15 cellular contexts compared by ENCODE assay signal in the genomic region with DNA sequence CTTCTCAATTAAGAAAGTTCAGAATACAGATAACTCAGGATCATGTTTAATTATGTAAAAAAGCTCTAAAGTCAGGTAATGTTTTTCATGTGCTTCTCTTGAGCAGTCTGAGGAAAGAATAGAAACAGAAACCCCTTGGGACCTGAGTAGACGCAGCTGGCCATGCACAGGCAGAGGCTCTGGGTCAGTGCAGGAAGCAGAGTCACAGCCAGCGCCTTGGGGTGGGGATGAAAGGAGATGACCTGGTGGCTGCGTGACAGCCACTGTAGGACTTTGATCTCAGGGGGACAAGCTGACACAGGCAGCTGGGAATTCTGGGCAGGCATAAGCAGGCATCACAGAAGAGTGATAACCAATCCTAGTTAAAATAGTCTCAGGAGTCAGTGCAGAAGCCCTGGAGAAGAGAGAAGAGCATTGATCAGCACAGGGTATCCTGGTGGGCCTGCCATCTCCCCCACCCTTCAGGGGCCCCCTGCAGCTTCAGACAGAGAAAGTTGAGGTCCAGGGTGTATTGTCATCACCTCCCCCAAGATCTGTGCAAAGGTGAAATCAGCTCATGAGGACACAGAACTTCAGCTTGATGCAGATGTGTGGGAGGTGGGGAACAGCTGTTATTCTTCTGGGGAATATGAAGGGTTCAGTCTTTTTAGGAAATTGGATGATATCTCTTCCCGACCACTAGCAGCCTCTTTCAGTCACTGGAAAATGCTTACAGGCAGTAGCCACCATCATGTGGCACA. TPM values are rescaled to one million over a fixed set of nuclear protein-coding genes. Genes with fewer than 3 reads are reported as not detected.
A peak's percentile ranks its signal among the peaks of the same experiment; 100 is the strongest.
DNase-seq lines count a peak whose midpoint lies in the region; ATAC-seq, FAIRE-seq and TF ChIP-seq lines count a peak whose summit lies in the region.
"Had no signal": no experiment of that assay in that cellular context is flagged by ENCODE, and none has a peak within 500 bp of the region (broad histone marks: within the 10 kb centered on the region; RNA-seq: fewer than 3 reads in every experiment).

No MANE protein-coding gene starts in this region.

- in situ Hi-C loops in GM12878 (cut with MboI), result no loop called here

- H3K9me3 ChIP-seq in GM12878 (replicated peaks; ENCODE audit: control insufficient read depth, insufficient read depth, low read length), result peaks cover 2% of the 10 kb centered on the region; the same call in 1 of the 3 replicates

- H3K27me3 ChIP-seq in GM12878 (replicated peaks in 1 of 2; ENCODE audit: control insufficient read depth in 2 of 2, insufficient read depth in 2 of 2, low read length in 1 of 2), result no peaks in the 10 kb centered on the region

- SMC1A ChIA-PET in GM12878 (lab: Charles Lee; ENCODE audit: uncharacterized antibody, unreplicated experiment), result interaction anchor here (1.0 to 2.3 kb wide), 11 partner anchors 8 to 176 kb away, joined by 3 to 11 read pairs (median 5); a partner anchor contains a TSS

- TF ChIP-seq EP300 in GM12878 (IDR thresholded peaks at IDR 0.05; ENCODE audit: borderline replicate concordance in 1 of 2, control insufficient read depth in 1 of 2, low read depth in 2 of 2, low read length in 2 of 2), result no peak

- RAD21 ChIA-PET in GM12878 (lab: Charles Lee; ENCODE audit: unreplicated experiment), result interaction anchor here (1.1 to 1.9 kb wide), 5 partner anchors 22 to 72 kb away, joined by 3 to 13 read pairs (median 7); a partner anchor contains a TSS

- peaks cover 4 to 6% of the 10 kb centered on the region in 2 experiments; a peak in 3 of 4 replicates for H3K36me3 ChIP-seq in GM12878 (ENCODE audit: control insufficient read depth in 2 of 2, insufficient read depth in 2 of 2, low read length in 1 of 2)

- no peaks in the 10 kb centered on the region for H3K9me3 Mint-ChIP-seq in effector memory CD8-positive, alpha-beta T cell

- H3K4me1 ChIP-seq in GM12878 (ENCODE audit: control insufficient read depth, insufficient read depth, low read length), result no peaks in the 10 kb centered on the region; the same call in 1 of the 2 replicates

- H2AFZ ChIP-seq in GM12878 (ENCODE audit: control insufficient read depth, low read depth, low read length), result no peak overlapping the region

- no peak for FAIRE-seq in GM12878 (lab: Jason Lieb, UNC)
- FAIRE-seq: astrocyte had no signal

- TF ChIP-seq POLR2A in GM12878 (IDR thresholded peaks at IDR 0.05; ENCODE audit: low read depth, low read length), result peak; percentile 35; the same call in 1 of the 2 replicates

- H3K27ac ChIP-seq in GM12878 (ENCODE audit: control insufficient read depth, insufficient read depth), result peak overlapping the region; percentile 46; the same call in 1 of the 2 replicates

- H3K9ac ChIP-seq in GM12878 (ENCODE audit: control insufficient read depth, insufficient read depth, low read length), result no peak overlapping the region

- no peak for TF ChIP-seq RAD21 in GM12878 (IDR thresholded peaks at IDR 0.05; ENCODE audit: insufficient read depth, low read depth, low read length)

- peak overlapping the region in 1 of 2 donors; percentile 65 for H3K27ac Mint-ChIP-seq in effector memory CD8-positive, alpha-beta T cell

- DNase-seq in GM12865 (ENCODE audit: low read depth), result peak; percentile 63
- DNase-seq in GM12878 (ENCODE audit: low read depth, low spot score), result no peak
- DNase-seq in COLO829 (ENCODE audit: low spot score), result no peak
- DNase-seq in effector memory CD8-positive, alpha-beta T cell, result no peak
- no peak for DNase-seq in ureter (ENCODE audit: low spot score)
- DNase-seq in activated naive CD4-positive, alpha-beta T cell treated with anti-CD3 and anti-CD28 coated beads, Interleukin-2, amount 50 U/mL, for 16 hours, result no peak
- DNase-seq: activated T-cell treated with anti-CD3 and anti-CD28 coated beads, Interleukin-2, amount 50 U/mL, for 4 hours; C1 segment of cervical spinal cord; left ventricle myocardium superior; NCI-H1092; OCI-M1 had no signal

- ATAC-seq in GM21447 (IDR thresholded peaks at IDR 0.05; ENCODE audit: unreplicated experiment) (peak; percentile 68), HG03196 (IDR thresholded peaks at IDR 0.05; ENCODE audit: unreplicated experiment) (peak; percentile 69), GM12878 (peak; percentile 71)
- no peak for ATAC-seq in effector memory CD8-positive, alpha-beta T cell (replicated peaks)
- ATAC-seq: activated T-cell treated with anti-CD3 and anti-CD28 coated beads, Interleukin-2, amount 50 U/mL, for 4 hours; left ventricle myocardium superior had no signal

- POLR2A ChIA-PET in GM12878 (lab: Charles Lee), result interaction anchor here (0.6 to 11.5 kb wide), 7 partner anchors 13 to 224 kb away, joined by 3 to 168 read pairs (median 7); a partner anchor contains a TSS

- no peak overlapping the region for H3K4me3 ChIP-seq in GM12865 (ENCODE audit: low read depth, low read length)
- no peak overlapping the region for H3K4me3 ChIP-seq in GM12878

- TSS peak; percentile 48 for BruUV-seq in GM12878 (replicated peaks; lab: Mats Ljungman, UMichigan)

- intact Hi-C loops in GM12878 (cut with micrococcal nuclease; ENCODE audit: unreplicated experiment), result no loop called here

- TF ChIP-seq CTCF in GM12865 (IDR thresholded peaks at IDR 0.05; ENCODE audit: insufficient read depth, low read depth, low read length, missing control alignments) (no peak), GM12878 (IDR thresholded peaks at IDR 0.05 in 2 of 3, conservative IDR thresholded peaks at IDR 0.05 in 1 of 3; ENCODE audit: control insufficient read depth in 2 of 3, extremely low read depth in 1 of 3, insufficient read depth in 1 of 3, low read depth in 3 of 3, low read length in 3 of 3) (no peak)

- H4K20me1 ChIP-seq in GM12878 (ENCODE audit: control insufficient read depth, insufficient read depth), result no peaks in the 10 kb centered on the region

- H3K36me3 Mint-ChIP-seq in effector memory CD8-positive, alpha-beta T cell (ENCODE audit: insufficient read depth), result peaks cover 30% of the 10 kb centered on the region

- peak overlapping the region; percentile 35; the same call in 1 of the 2 replicates for H3K4me2 ChIP-seq in GM12878 (ENCODE audit: control insufficient read depth, insufficient read depth)

- H3K27me3 Mint-ChIP-seq in effector memory CD8-positive, alpha-beta T cell, result no peaks in the 10 kb centered on the region

- 0% methylated on average over 4 of the region's 4 CpGs for WGBS in GM12878 (ENCODE audit: insufficient coverage, insufficient replicate concordance, low lambda C conversion rate, missing lambda C conversion rate)

- H3K79me2 ChIP-seq in GM12878 (ENCODE audit: control insufficient read depth, insufficient read depth, low read length), result peaks cover 17% of the 10 kb centered on the region

- peak overlapping the region in 1 of 2 donors; percentile 9 for H3K4me3 Mint-ChIP-seq in effector memory CD8-positive, alpha-beta T cell
- H3K4me3 Mint-ChIP-seq: activated T-cell treated with anti-CD3 and anti-CD28 coated beads, Interleukin-2, amount 50 U/mL, for 4 hours had no signal

- CTCF ChIA-PET in GM12878 (lab: Yijun Ruan, JAX), result interaction anchor here (0.6 to 2.8 kb wide), 5 partner anchors 16 to 846 kb away, joined by 3 to 12 read pairs (median 3); no protein-coding TSS in a partner anchor

- peaks cover 9 to 32% of the 10 kb centered on the region in 2 donors for H3K4me1 Mint-ChIP-seq in effector memory CD8-positive, alpha-beta T cell (ENCODE audit: low read depth in 2 of 2)

TF ChIP-seq in GM12878, 131 proteins besides CTCF, POLR2A, EP300 and RAD21 (continues in another document):
- TF ChIP-seq ZNF24 (IDR thresholded peaks at IDR 0.05), result no peak
- TF ChIP-seq FOXM1 (IDR thresholded peaks at IDR 0.05; ENCODE audit: low read depth, low read length), result 0 out of 2 replicates have a peak, but pooled peaks have one; percentile 14

RNA-seq across cellular contexts. Expression of a gene that starts 6.4 kb away (rescaled TPM):
- 33.4 and 35.5 TPM in 2 replicates for total RNA-seq in GM12878 (2013; cell fraction: nucleolus; rRNA removed)
- total RNA-seq in GM12878 (2014; rRNA removed), result 127 and 148 TPM in 2 replicates
- total RNA-seq in GM12878 (2014; rRNA removed; fragmentation: Illumina TruSeq; extraction: Trizol), result 70.6 and 77.7 TPM in 2 replicates
- total RNA-seq in GM12878 (2021), result 119 and 121 TPM in 2 replicates
- polyA plus RNA-seq in GM12878 (2011; ENCODE audit: low read depth), result 59.9 TPM
- 253 and 403 TPM in 2 replicates for polyA plus RNA-seq in GM12878 (2011; rRNA removed)
- 441 and 443 TPM in 2 replicates for polyA plus RNA-seq in GM12878 (2011; cell fraction: cytosol; rRNA removed)
- polyA plus RNA-seq in GM12878 (2011; cell fraction: nucleus; rRNA removed), result 161 and 278 TPM in 2 replicates
- 229 and 247 TPM in 2 replicates for polyA plus RNA-seq in GM12878 (2012)
- 46.4 and 73.9 TPM in 2 replicates for polyA plus RNA-seq in GM12878 (2014; fragmentation: Illumina TruSeq; extraction: Trizol)
- 10 to 100 TPM; 38.1 to 66.1 TPM for polyA plus RNA-seq in GM12878 (2014; fragmentation: Nextera tagmentation; extraction: Ambion mirVana)
- polyA plus RNA-seq in GM12878 (2014; rRNA removed), result 106 and 112 TPM in 2 replicates
- polyA plus RNA-seq in GM12878 (2016; fragmentation: Nextera tagmentation; extraction: Ambion mirVana), result 10 to 100 TPM; 85.5 to 97.3 TPM
- polyA minus RNA-seq in GM12878 (2011; rRNA and poly(A)+ RNA removed), result 133 and 245 TPM in 2 replicates
- 80.3 and 81.3 TPM in 2 replicates for polyA minus RNA-seq in GM12878 (2011; cell fraction: cytosol; rRNA and poly(A)+ RNA removed)
- polyA minus RNA-seq in GM12878 (2011; cell fraction: nucleus; rRNA and poly(A)+ RNA removed), result 64.9 and 68.1 TPM in 2 replicates
- total RNA-seq in ureter, result 6.3 TPM
- polyA plus RNA-seq: neural cell had no signal

RNA-seq across cellular contexts. Expression of a gene that starts 22.8 kb away (rescaled TPM):
- 554 and 568 TPM in 2 replicates for total RNA-seq in GM12878 (2013; cell fraction: nucleolus; rRNA removed)
- 395 and 433 TPM in 2 replicates for total RNA-seq in GM12878 (2014; rRNA removed)
- total RNA-seq in GM12878 (2014; rRNA removed; fragmentation: Illumina TruSeq; extraction: Trizol), result 498 and 529 TPM in 2 replicates
- total RNA-seq in GM12878 (2021), result 664 and 712 TPM in 2 replicates
- polyA plus RNA-seq in GM12878 (2011; ENCODE audit: low read depth), result 695 TPM
- 1,353 and 1,769 TPM in 2 replicates for polyA plus RNA-seq in GM12878 (2011; rRNA removed)
- 1,120 and 1,165 TPM in 2 replicates for polyA plus RNA-seq in GM12878 (2011; cell fraction: cytosol; rRNA removed)
- polyA plus RNA-seq in GM12878 (2011; cell fraction: nucleus; rRNA removed), result 377 and 747 TPM in 2 replicates
- 836 and 943 TPM in 2 replicates for polyA plus RNA-seq in GM12878 (2012)
- 792 and 799 TPM in 2 replicates for polyA plus RNA-seq in GM12878 (2014; fragmentation: Illumina TruSeq; extraction: Trizol)
- 100 to 1,000 TPM; 327 to 423 TPM for polyA plus RNA-seq in GM12878 (2014; fragmentation: Nextera tagmentation; extraction: Ambion mirVana)
- polyA plus RNA-seq in GM12878 (2014; rRNA removed), result 515 and 552 TPM in 2 replicates
- polyA plus RNA-seq in GM12878 (2016; fragmentation: Nextera tagmentation; extraction: Ambion mirVana), result 100 to 1,000 TPM; 289 to 291 TPM
- polyA minus RNA-seq in GM12878 (2011; rRNA and poly(A)+ RNA removed), result 1,376 and 1,606 TPM in 2 replicates
- 271 and 297 TPM in 2 replicates for polyA minus RNA-seq in GM12878 (2011; cell fraction: cytosol; rRNA and poly(A)+ RNA removed)
- polyA minus RNA-seq in GM12878 (2011; cell fraction: nucleus; rRNA and poly(A)+ RNA removed), result 136 and 138 TPM in 2 replicates
- 30.1 TPM for total RNA-seq in ureter
- total RNA-seq: astrocyte had no signal
- polyA plus RNA-seq: neural cell had no signal

Comparison
In these comparisons a context has a peak if more than half of its experiments do, and no peak if none do; other contexts are left out.
1. RNA of a gene that starts 22.8 kb away (total RNA-seq): 395 to 712 TPM in GM12878; 30.1 TPM in ureter (single experiment); every median in the first group is over 10 times any median in the second.